ENCODE assay signal across 22 cellular contexts in the genomic region with DNA sequence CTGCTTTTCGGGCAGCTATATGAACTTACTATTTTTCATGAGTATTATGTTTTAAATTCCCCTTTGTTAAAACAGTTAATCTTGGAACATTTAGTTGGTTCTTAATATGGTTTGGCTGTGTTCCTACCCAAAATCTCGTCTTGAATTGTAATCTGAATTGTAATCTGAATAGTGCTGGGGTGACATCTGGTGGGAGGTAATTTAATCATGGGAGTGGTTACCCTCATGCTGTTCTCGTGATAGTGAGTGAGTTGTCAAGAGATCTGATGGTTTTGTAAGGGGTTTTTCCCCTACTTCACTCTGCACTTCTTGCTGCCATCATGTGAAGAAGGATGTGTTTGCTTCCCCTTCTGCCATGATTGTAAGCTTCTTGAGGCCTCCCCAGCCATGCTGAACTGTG.
"Had no signal": no experiment of that assay in that cellular context is flagged by ENCODE, and none has a peak within 500 bp of the region (broad histone marks: within the 10 kb centered on the region; RNA-seq: fewer than 3 reads in every experiment).

No MANE protein-coding gene starts in this region.

- H3K27me3 ChIP-seq: breast epithelium, gastrocnemius medialis, tibial nerve, uterus had no signal

- H3K4me3 ChIP-seq: breast epithelium, gastrocnemius medialis, heart right ventricle, skin epidermis, tibial nerve, uterus had no signal

- H3K9me3 ChIP-seq: breast epithelium, gastrocnemius medialis, heart right ventricle, tibial nerve, uterus had no signal

- H3K4me3 Mint-ChIP-seq: activated naive CD4-positive, alpha-beta T cell treated with anti-CD3 and anti-CD28 coated beads for 36 hours; activated naive CD8-positive, alpha-beta T cell treated with anti-CD3 and anti-CD28 coated beads, Interleukin-2, amount 50 U/mL, for 24 hours; activated T-helper 17 cell treated with anti-CD3 and anti-CD28 coated beads, Interleukin-2, amount 50 U/mL, for 72 hours; dendritic cell treated with granulocyte-macrophage colony-stimulating factor and Interleukin-4, amounts not matched to agents 40 ng/mL and 50 ng/mL, for 4 days; effector memory CD8-positive, alpha-beta T cell; natural killer cell treated with Interleukin-12 subunit alpha and Interleukin-12 subunit beta and Interleukin-15 and Interleukin-18, amount 100 ng/mL, for 72 hours had no signal

- H3K36me3 ChIP-seq: breast epithelium, gastrocnemius medialis, heart right ventricle, tibial nerve, uterus, WERI-Rb-1 had no signal

- ATAC-seq: activated naive CD8-positive, alpha-beta T cell treated with anti-CD3 and anti-CD28 coated beads, Interleukin-2, amount 50 U/mL, for 24 hours; activated T-helper 17 cell treated with anti-CD3 and anti-CD28 coated beads, Interleukin-2, amount 50 U/mL, for 72 hours; effector memory CD8-positive, alpha-beta T cell; gastrocnemius medialis; heart right ventricle; natural killer cell treated with Interleukin-12 subunit alpha and Interleukin-12 subunit beta and Interleukin-15 and Interleukin-18, amount 100 ng/mL, for 72 hours; right cardiac atrium had no signal

- H3K4me1 ChIP-seq: breast epithelium, heart right ventricle, uterus had no signal

- DNase-seq: activated CD4-positive, alpha-beta T cell treated with anti-CD3 and anti-CD28 coated beads, Interleukin-2, amount 50 U/mL, for 48 hours; activated naive CD4-positive, alpha-beta T cell treated with anti-CD3 and anti-CD28 coated beads for 36 hours; activated naive CD8-positive, alpha-beta T cell treated with anti-CD3 and anti-CD28 coated beads, Interleukin-2, amount 50 U/mL, for 24 hours; aorta; cerebellar nuclear complex; effector memory CD8-positive, alpha-beta T cell; gastrocnemius medialis; heart right ventricle; occipital lobe; right cardiac atrium; stimulated activated CD4-positive, alpha-beta T cell treated with anti-CD3 and anti-CD28 coated beads, Interleukin-15, amount 100 ng/mL, for 24 hours; stimulated activated CD4-positive, alpha-beta T cell treated with anti-CD3 and anti-CD28 coated beads, Interleukin-4, amount 100 ng/mL, for 1 hour; stimulated activated naive CD4-positive, alpha-beta T cell; uterus; WERI-Rb-1 had no signal

- H3K4me1 Mint-ChIP-seq: activated naive CD8-positive, alpha-beta T cell treated with anti-CD3 and anti-CD28 coated beads, Interleukin-2, amount 50 U/mL, for 24 hours; activated T-helper 17 cell treated with anti-CD3 and anti-CD28 coated beads, Interleukin-2, amount 50 U/mL, for 72 hours had no signal

- H3K9me3 Mint-ChIP-seq: activated naive CD4-positive, alpha-beta T cell treated with anti-CD3 and anti-CD28 coated beads for 36 hours; activated naive CD8-positive, alpha-beta T cell treated with anti-CD3 and anti-CD28 coated beads, Interleukin-2, amount 50 U/mL, for 24 hours; activated T-helper 17 cell treated with anti-CD3 and anti-CD28 coated beads, Interleukin-2, amount 50 U/mL, for 72 hours; dendritic cell treated with granulocyte-macrophage colony-stimulating factor and Interleukin-4, amounts not matched to agents 40 ng/mL and 50 ng/mL, for 4 days; effector memory CD8-positive, alpha-beta T cell; natural killer cell treated with Interleukin-12 subunit alpha and Interleukin-12 subunit beta and Interleukin-15 and Interleukin-18, amount 100 ng/mL, for 72 hours had no signal

- H3K36me3 Mint-ChIP-seq: natural killer cell treated with Interleukin-12 subunit alpha and Interleukin-12 subunit beta and Interleukin-15 and Interleukin-18, amount 100 ng/mL, for 72 hours had no signal

- H3K27me3 Mint-ChIP-seq: dendritic cell treated with granulocyte-macrophage colony-stimulating factor and Interleukin-4, amounts not matched to agents 40 ng/mL and 50 ng/mL, for 4 days had no signal

- H3K27ac Mint-ChIP-seq: activated naive CD4-positive, alpha-beta T cell treated with anti-CD3 and anti-CD28 coated beads for 36 hours; activated naive CD8-positive, alpha-beta T cell treated with anti-CD3 and anti-CD28 coated beads, Interleukin-2, amount 50 U/mL, for 24 hours; activated T-helper 17 cell treated with anti-CD3 and anti-CD28 coated beads, Interleukin-2, amount 50 U/mL, for 72 hours; dendritic cell treated with granulocyte-macrophage colony-stimulating factor and Interleukin-4, amounts not matched to agents 40 ng/mL and 50 ng/mL, for 4 days; effector memory CD8-positive, alpha-beta T cell; natural killer cell treated with Interleukin-12 subunit alpha and Interleukin-12 subunit beta and Interleukin-15 and Interleukin-18, amount 100 ng/mL, for 72 hours; progenitor cell of endocrine pancreas had no signal

- H3K27ac ChIP-seq: breast epithelium, gastrocnemius medialis, heart right ventricle, skin epidermis, tibial nerve, uterus, WERI-Rb-1 had no signal
